14 cellular contexts compared by ENCODE assay signal in genomic region chr5:81950996-81951395, GRCh38.
"Had no signal": no experiment of that assay in that cellular context is flagged by ENCODE, and none has a peak within 500 bp of the region (broad histone marks: within the 10 kb centered on the region; RNA-seq: fewer than 3 reads in every experiment).

No MANE protein-coding gene starts in this region.

- H3K4me1 ChIP-seq: lower lobe of right lung had no signal

- H3K36me3 ChIP-seq: cardiac muscle cell, gastroesophageal sphincter, heart left ventricle, lower lobe of right lung, tibial nerve had no signal

- H3K27ac ChIP-seq: cardiac muscle cell, lower lobe of right lung, SK-N-MC had no signal

- ATAC-seq: gastroesophageal sphincter; heart left ventricle; lower lobe of right lung; stimulated activated naive B cell treated with anti-CD40 and anti-IgM and Interleukin-4, amounts not matched to agents 10 μg/mL and 1 μg/mL and 100 μg/mL, for 72 hours had no signal

- H3K9me3 ChIP-seq: gastroesophageal sphincter, heart left ventricle, lower lobe of right lung, tibial nerve had no signal

- H3K4me3 ChIP-seq: cardiac muscle cell, gastroesophageal sphincter, heart left ventricle, lower lobe of right lung, SK-N-MC, tibial nerve had no signal

- H3K27me3 ChIP-seq: cardiac muscle cell, gastroesophageal sphincter, heart left ventricle, tibial nerve had no signal

- FAIRE-seq: colon, endometrium, TTC549 had no signal

- DNase-seq: activated CD4-positive, alpha-beta T cell treated with anti-CD3 and anti-CD28 coated beads, Interleukin-2, amount 50 U/mL, for 48 hours; activated gamma-delta T cell; erythroblast; heart left ventricle; lower lobe of right lung; posterior cingulate gyrus; stimulated activated naive B cell treated with anti-CD40 and anti-IgM and Interleukin-4, amounts not matched to agents 10 μg/mL and 1 μg/mL and 100 μg/mL, for 72 hours had no signal
